In the genomic region with DNA sequence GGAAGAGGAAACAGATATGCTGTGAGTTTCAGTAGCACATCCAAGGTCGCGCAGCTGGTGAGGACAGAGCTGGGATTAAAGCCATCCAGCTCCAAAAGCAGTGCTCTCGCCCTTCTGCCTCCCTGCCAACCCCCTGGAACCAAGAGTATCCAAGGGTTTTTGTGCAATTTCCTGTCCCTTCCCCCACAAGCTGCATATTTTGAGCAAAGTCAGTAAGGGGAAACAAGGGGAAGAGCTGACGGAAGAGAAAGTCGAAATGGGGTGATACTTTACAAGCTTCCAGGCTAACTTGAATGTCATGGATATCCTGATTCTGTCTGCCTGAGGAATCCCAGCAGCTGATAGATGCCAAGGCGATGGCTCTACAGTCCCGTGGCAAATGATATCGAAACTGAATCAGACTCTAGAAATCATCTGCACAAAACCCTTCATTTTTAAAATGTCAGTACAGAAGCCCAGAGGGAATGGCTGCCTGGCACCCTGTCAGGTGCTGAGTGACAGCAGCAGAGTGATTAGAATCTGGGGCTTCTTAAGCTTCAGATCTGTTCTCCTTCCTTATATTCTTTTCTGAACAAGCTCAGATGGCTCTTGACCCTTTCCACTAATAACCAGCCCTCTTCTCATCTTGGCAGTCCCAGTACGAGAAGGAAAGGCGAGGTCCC, we compare ENCODE assay signal across 10 cellular contexts. TPM values are rescaled to one million over a fixed set of nuclear protein-coding genes. Genes with fewer than 3 reads are reported as not detected.
DNase-seq lines count a peak whose midpoint lies in the region; ATAC-seq, FAIRE-seq and TF ChIP-seq lines count a peak whose summit lies in the region.
"Had no signal": no experiment of that assay in that cellular context is flagged by ENCODE, and none has a peak within 500 bp of the region (broad histone marks: within the 10 kb centered on the region; RNA-seq: fewer than 3 reads in every experiment).

No MANE protein-coding gene starts in this region.

- no peak overlapping the region for H3K9ac ChIP-seq in neural progenitor cell

- H3K4me1 Mint-ChIP-seq in neural progenitor cell, result peaks cover 7% of the 10 kb centered on the region

- POLR2A ChIA-PET in A549 (lab: Yijun Ruan, JAX), result no interaction called here

- H3K4me1 ChIP-seq in A549 (peaks cover 8% of the 10 kb centered on the region; the same call in 2 of the 3 replicates), osteoblast (ENCODE audit: insufficient read depth, low read length) (peaks cover 7% of the 10 kb centered on the region), neural progenitor cell (no peaks in the 10 kb centered on the region)

- no peak for TF ChIP-seq RAD21 in A549 (conservative IDR thresholded peaks at IDR 0.05 in 1 of 2, IDR thresholded peaks at IDR 0.05 in 1 of 2)

- H3K79me2 ChIP-seq in osteoblast (ENCODE audit: insufficient read depth, low read length) (no peaks in the 10 kb centered on the region), neural progenitor cell (ENCODE audit: low read depth) (no peaks in the 10 kb centered on the region)

- TF ChIP-seq POLR2A in A549 (IDR thresholded peaks at IDR 0.05; ENCODE audit: low read length), result no peak

- H3K27ac ChIP-seq in A549 (no peak overlapping the region), osteoblast (ENCODE audit: low read depth, low read length) (peak overlapping the region; percentile 60), neural progenitor cell (no peak overlapping the region)

- H2AFZ ChIP-seq in osteoblast (ENCODE audit: low read length) (peak overlapping the region; percentile 93), neural progenitor cell (replicated peaks) (no peak overlapping the region)

- DNase-seq in A549 (ENCODE audit: low read depth in 1 of 2, low spot score in 1 of 2) (no peak), head of caudate nucleus (peak in 39 of 42 donors; percentile 15 to 76 (median 48)), osteoblast (ENCODE audit: insufficient read length, low spot score, missing footprints) (no peak), retina (no peak), neural progenitor cell (ENCODE audit: low spot score) (no peak)
- DNase-seq: activated naive CD4-positive, alpha-beta T cell treated with Interleukin-2 at 50 U/mL for 16 hours; NCI-H524 treated with DMSO at 0.1 percent for 48 hours had no signal

- intact Hi-C loops in head of caudate nucleus (cut with DNase I), result no loop called here

- H3K36me3 ChIP-seq in osteoblast (ENCODE audit: insufficient read depth, low read length), result no peaks in the 10 kb centered on the region
- no peaks in the 10 kb centered on the region for H3K36me3 ChIP-seq in neural progenitor cell

- H3K27me3 ChIP-seq in osteoblast (ENCODE audit: insufficient read depth, low read length) (peaks cover 2% of the 10 kb centered on the region), neural progenitor cell (no peaks in the 10 kb centered on the region)

- no peak for TF ChIP-seq EP300 in A549 (IDR thresholded peaks at IDR 0.05)

- H4K20me1 ChIP-seq in osteoblast (ENCODE audit: insufficient read depth, low read length), result no peaks in the 10 kb centered on the region
- no peaks in the 10 kb centered on the region for H4K20me1 ChIP-seq in neural progenitor cell (ENCODE audit: low read depth)

- H3K27ac Mint-ChIP-seq in neural progenitor cell, result no peak overlapping the region

- no peak for TF ChIP-seq CTCF in A549 (IDR thresholded peaks at IDR 0.05)
- TF ChIP-seq CTCF in osteoblast (IDR thresholded peaks at IDR 0.05; ENCODE audit: extremely low read depth, low read depth, low read length), result no peak
- TF ChIP-seq CTCF in neural progenitor cell (IDR thresholded peaks at IDR 0.05), result no peak

- no peak for ATAC-seq in A549
- peak; percentile 63 for ATAC-seq in SK-N-SH treated with all-trans-retinoic acid at 6 μM for 48 hours
- no peak for ATAC-seq in HG02642 (IDR thresholded peaks at IDR 0.05; ENCODE audit: poor library complexity, unreplicated experiment)
- no peak for ATAC-seq in HG03469 (IDR thresholded peaks at IDR 0.05; ENCODE audit: unreplicated experiment)

- CTCF ChIA-PET in A549 (lab: Yijun Ruan, JAX), result interaction anchor here (1.2 kb wide), 1 partner anchor 25 kb away, joined by 3 read pairs; no protein-coding TSS in a partner anchor

- no peak for FAIRE-seq in A549 (lab: Jason Lieb, UNC)

- WGBS in A549 (ENCODE audit: missing lambda C conversion rate), result 45% methylated on average over 10 of the region's 10 CpGs

- peak overlapping the region; percentile 17; the same call in 2 of the 3 replicates for H3K4me2 ChIP-seq in A549
- H3K4me2 ChIP-seq in osteoblast (ENCODE audit: insufficient read depth, low read length), result peak overlapping the region; percentile 90
- H3K4me2 ChIP-seq in neural progenitor cell, result no peak overlapping the region

- H3K9me3 ChIP-seq in A549, result peaks cover 28% of the 10 kb centered on the region
- H3K9me3 ChIP-seq in osteoblast (ENCODE audit: low read depth, low read length), result no peaks in the 10 kb centered on the region
- no peaks in the 10 kb centered on the region for H3K9me3 ChIP-seq in neural progenitor cell (ENCODE audit: low read depth)

- peaks cover 4% of the 10 kb centered on the region for H3K9me3 Mint-ChIP-seq in neural progenitor cell

- H3K4me3 ChIP-seq in A549 (no peak overlapping the region), osteoblast (ENCODE audit: insufficient read depth, low read length) (peak overlapping the region; percentile 71), neural progenitor cell (no peak overlapping the region)

- H3F3A ChIP-seq in neural progenitor cell (ENCODE audit: low read depth), result no peaks in the 10 kb centered on the region

- H3K27me3 Mint-ChIP-seq in neural progenitor cell (ENCODE audit: insufficient read depth, low read depth), result no peaks in the 10 kb centered on the region

- H3K36me3 Mint-ChIP-seq in neural progenitor cell, result no peaks in the 10 kb centered on the region

- no peak overlapping the region for H3K4me3 Mint-ChIP-seq in neural progenitor cell

TF ChIP-seq in A549, 52 proteins besides CTCF, POLR2A, EP300 and RAD21:
- TF ChIP-seq HOXB5 (CRISPR knock-in tag; IDR thresholded peaks at IDR 0.05), result no peak
- no peak for TF ChIP-seq EHF (CRISPR knock-in tag; IDR thresholded peaks at IDR 0.05)
- TF ChIP-seq, protein P1, sequence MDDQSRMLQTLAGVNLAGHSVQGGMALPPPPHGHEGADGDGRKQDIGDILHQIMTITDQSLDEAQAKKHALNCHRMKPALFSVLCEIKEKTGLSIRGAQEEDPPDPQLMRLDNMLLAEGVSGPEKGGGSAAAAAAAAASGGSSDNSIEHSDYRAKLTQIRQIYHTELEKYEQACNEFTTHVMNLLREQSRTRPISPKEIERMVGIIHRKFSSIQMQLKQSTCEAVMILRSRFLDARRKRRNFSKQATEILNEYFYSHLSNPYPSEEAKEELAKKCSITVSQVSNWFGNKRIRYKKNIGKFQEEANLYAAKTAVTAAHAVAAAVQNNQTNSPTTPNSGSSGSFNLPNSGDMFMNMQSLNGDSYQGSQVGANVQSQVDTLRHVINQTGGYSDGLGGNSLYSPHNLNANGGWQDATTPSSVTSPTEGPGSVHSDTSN (IDR thresholded peaks at IDR 0.05), result no peak
- no peak for TF ChIP-seq NR3C1 (IDR thresholded peaks at IDR 0.05)
- TF ChIP-seq SREBF2 (IDR thresholded peaks at IDR 0.05), result no peak
- no peak for TF ChIP-seq RCOR1 (IDR thresholded peaks at IDR 0.05; ENCODE audit: low read depth, low read length)
- no peak for TF ChIP-seq CBX2 (IDR thresholded peaks at IDR 0.05; ENCODE audit: borderline replicate concordance, low read depth)
- TF ChIP-seq TFCP2L1 (CRISPR knock-in tag; IDR thresholded peaks at IDR 0.05), result no peak

TF ChIP-seq in SK-N-SH treated with all-trans-retinoic acid at 6 μM for 48 hours, 23 proteins besides CTCF, POLR2A, EP300 and RAD21:
- TF ChIP-seq PPARA (CRISPR knock-in tag; IDR thresholded peaks at IDR 0.05; ENCODE audit: borderline replicate concordance), result no peak
- TF ChIP-seq ZNF8 (CRISPR knock-in tag; IDR thresholded peaks at IDR 0.05), result no peak
- TF ChIP-seq ESRRG (CRISPR knock-in tag; IDR thresholded peaks at IDR 0.05), result no peak
- TF ChIP-seq ZNF565 (CRISPR knock-in tag; conservative IDR thresholded peaks at IDR 0.05; ENCODE audit: low read depth), result no peak
- TF ChIP-seq ARNTL (CRISPR knock-in tag; IDR thresholded peaks at IDR 0.05; ENCODE audit: borderline replicate concordance, low read depth), result no peak
- no peak for TF ChIP-seq SNAI2 (CRISPR knock-in tag; IDR thresholded peaks at IDR 0.05)
- TF ChIP-seq, protein P2, sequence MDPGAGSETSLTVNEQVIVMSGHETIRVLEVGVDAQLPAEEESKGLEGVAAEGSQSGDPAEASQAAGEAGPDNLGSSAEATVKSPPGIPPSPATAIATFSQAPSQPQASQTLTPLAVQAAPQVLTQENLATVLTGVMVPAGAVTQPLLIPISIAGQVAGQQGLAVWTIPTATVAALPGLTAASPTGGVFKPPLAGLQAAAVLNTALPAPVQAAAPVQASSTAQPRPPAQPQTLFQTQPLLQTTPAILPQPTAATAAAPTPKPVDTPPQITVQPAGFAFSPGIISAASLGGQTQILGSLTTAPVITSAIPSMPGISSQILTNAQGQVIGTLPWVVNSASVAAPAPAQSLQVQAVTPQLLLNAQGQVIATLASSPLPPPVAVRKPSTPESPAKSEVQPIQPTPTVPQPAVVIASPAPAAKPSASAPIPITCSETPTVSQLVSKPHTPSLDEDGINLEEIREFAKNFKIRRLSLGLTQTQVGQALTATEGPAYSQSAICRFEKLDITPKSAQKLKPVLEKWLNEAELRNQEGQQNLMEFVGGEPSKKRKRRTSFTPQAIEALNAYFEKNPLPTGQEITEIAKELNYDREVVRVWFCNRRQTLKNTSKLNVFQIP (CRISPR knock-in tag; IDR thresholded peaks at IDR 0.05; ENCODE audit: borderline replicate concordance, low read depth), result no peak
- TF ChIP-seq ZFP30 (CRISPR knock-in tag; IDR thresholded peaks at IDR 0.05), result no peak

RNA-seq across cellular contexts. Expression of a gene that starts 42.9 kb away (rescaled TPM):
- polyA plus RNA-seq in A549 (2011; rRNA removed) (0.21 and 0.49 TPM in 2 replicates), A549 (2017; fragmentation: RNase III; extraction: RNeasy Plus Mini Kit Qiagen cat#74134 plus additional on column Dnase treatment) (0.17 TPM in 1 of 3 replicates, not detected in the others)
- 0.12 TPM in 1 of 2 replicates, not detected in the other for polyA plus RNA-seq in A549 (2012; cell fraction: cytosol; rRNA removed)
- 0.29 and 1.2 TPM in 2 replicates for polyA plus RNA-seq in A549 (2012; cell fraction: nucleus; rRNA removed)
- polyA minus RNA-seq in A549 (2011; rRNA and poly(A)+ RNA removed), result 0.39 TPM in 1 of 2 replicates, not detected in the other
- total RNA-seq in osteoblast (0.36 TPM in 1 of 2 replicates, not detected in the other), neural progenitor cell (ENCODE audit: low replicate concordance) (0.97 TPM in 1 of 2 replicates, not detected in the other)

Comparison
In these comparisons a context has a peak if more than half of its experiments do, and no peak if none do; other contexts are left out.
1. DNase-seq: peak in head of caudate nucleus (39 of 42); none in A549 (0 of 2), osteoblast (single experiment), retina (single experiment) and neural progenitor cell (single experiment).